In genomic region chr5:1005904-1006655, GRCh38 we compare ENCODE assay signal across 1 cellular context.
TF ChIP-seq lines count a peak whose summit lies in the region.

No MANE protein-coding gene starts in this region.

TF ChIP-seq in H1, 55 proteins besides CTCF, POLR2A, EP300 and RAD21 (continued from another document):
- no peak for TF ChIP-seq TAF7 (optimal IDR thresholded peaks at IDR 0.05; ENCODE audit: borderline replicate concordance, low read depth, low read length)
